Comparison of ENCODE assay signal across 36 cellular contexts in genomic region chr5:176176231-176176630, GRCh38.
"Had no signal": no experiment of that assay in that cellular context is flagged by ENCODE, and none has a peak within 500 bp of the region (broad histone marks: within the 10 kb centered on the region; RNA-seq: fewer than 3 reads in every experiment).

No MANE protein-coding gene starts in this region.

- H3K36me3 Mint-ChIP-seq: activated CD8-positive, alpha-beta memory T cell treated with anti-CD3 and anti-CD28 coated beads, Interleukin-2, amount 10 ng/mL, durations not matched to agents 7 days and 5 days had no signal

- H3K27ac ChIP-seq: brain microvascular endothelial cell, coronary artery, dorsolateral prefrontal cortex, WERI-Rb-1 had no signal

- H3K27me3 ChIP-seq: brain microvascular endothelial cell had no signal

- FAIRE-seq: astrocyte, bronchial epithelial cell, frontal cortex had no signal

- H3K27ac Mint-ChIP-seq: activated B cell treated with CpG ODN at 0.5 μM for 24 hours; activated CD8-positive, alpha-beta memory T cell treated with anti-CD3 and anti-CD28 coated beads, Interleukin-2, amount 10 ng/mL, durations not matched to agents 7 days and 5 days; activated CD8-positive, alpha-beta T cell treated with anti-CD3 and anti-CD28 coated beads for 36 hours; activated naive CD8-positive, alpha-beta T cell; activated T-helper 1 cell treated with anti-CD3 and anti-CD28 coated beads, Interleukin-12 subunit alpha, Interleukin-12 subunit beta, Interleukin-2, Interleukin-4 antibody, amounts not matched to agents 30 ng/mL and 10 ng/mL and 1 ng/mL, durations not matched to agents 14 hours and 24 hours and 36 hours; activated T-helper 2 cell treated with anti-CD3 and anti-CD28 coated beads, Interferon-gamma antibody, Interleukin-2, Interleukin-4, amounts not matched to agents 10 μg/mL and 5 μg/mL and 100 μg/mL, durations not matched to agents 14 hours and 24 hours and 36 hours; dendritic cell treated with granulocyte-macrophage colony-stimulating factor and Interleukin-4, amounts not matched to agents 40 ng/mL and 50 ng/mL, for 4 days; endodermal cell; T-helper 17 cell; T-helper 2 cell treated with Interferon-gamma antibody and Interleukin-4, amounts not matched to agents 5 μg/mL and 100 μg/mL, for 36 hours had no signal

- H3K4me3 ChIP-seq: coronary artery, dorsolateral prefrontal cortex had no signal

- H3K9me3 Mint-ChIP-seq: activated CD8-positive, alpha-beta T cell treated with anti-CD3 and anti-CD28 coated beads for 36 hours; activated T-helper 1 cell treated with anti-CD3 and anti-CD28 coated beads, Interleukin-12 subunit alpha, Interleukin-12 subunit beta, Interleukin-2, Interleukin-4 antibody, amounts not matched to agents 30 ng/mL and 10 ng/mL and 1 ng/mL, durations not matched to agents 14 hours and 24 hours and 36 hours; activated T-helper 2 cell treated with anti-CD3 and anti-CD28 coated beads, Interferon-gamma antibody, Interleukin-2, Interleukin-4, amounts not matched to agents 10 μg/mL and 5 μg/mL and 100 μg/mL, durations not matched to agents 14 hours and 24 hours and 36 hours; dendritic cell treated with granulocyte-macrophage colony-stimulating factor and Interleukin-4, amounts not matched to agents 40 ng/mL and 50 ng/mL, for 4 days; T-helper 2 cell treated with Interferon-gamma antibody and Interleukin-4, amounts not matched to agents 5 μg/mL and 100 μg/mL, for 36 hours had no signal

- H3K4me3 Mint-ChIP-seq: activated B cell treated with CpG ODN at 0.5 μM for 24 hours; activated CD8-positive, alpha-beta memory T cell treated with anti-CD3 and anti-CD28 coated beads, Interleukin-2, amount 10 ng/mL, durations not matched to agents 7 days and 5 days; activated CD8-positive, alpha-beta T cell treated with anti-CD3 and anti-CD28 coated beads for 36 hours; activated naive CD8-positive, alpha-beta T cell; activated T-helper 1 cell treated with anti-CD3 and anti-CD28 coated beads, Interleukin-12 subunit alpha, Interleukin-12 subunit beta, Interleukin-2, Interleukin-4 antibody, amounts not matched to agents 30 ng/mL and 10 ng/mL and 1 ng/mL, durations not matched to agents 14 hours and 24 hours and 36 hours; central memory CD8-positive, alpha-beta T cell; dendritic cell treated with granulocyte-macrophage colony-stimulating factor and Interleukin-4, amounts not matched to agents 40 ng/mL and 50 ng/mL, for 4 days; endodermal cell; T-helper 17 cell; T-helper 2 cell treated with Interferon-gamma antibody and Interleukin-4, amounts not matched to agents 5 μg/mL and 100 μg/mL, for 36 hours had no signal

- H3K36me3 ChIP-seq: brain microvascular endothelial cell, WERI-Rb-1 had no signal

- DNase-seq: activated B cell treated with CpG ODN at 0.5 μM for 24 hours; activated CD4-positive, alpha-beta T cell treated with anti-CD3 and anti-CD28 coated beads for 48 hours; activated CD4-positive, alpha-beta T cell treated with anti-CD3 and anti-CD28 coated beads, Interleukin-2, amount 50 U/mL, for 1 hour; activated CD4-positive, alpha-beta T cell treated with anti-CD3 and anti-CD28 coated beads, Interleukin-2, amount 50 U/mL, for 48 hours; activated CD8-positive, alpha-beta memory T cell treated with anti-CD3 and anti-CD28 coated beads, Interleukin-2, amount 50 U/mL, for 4 hours; activated CD8-positive, alpha-beta T cell treated with anti-CD3 and anti-CD28 coated beads for 36 hours; activated gamma-delta T cell treated with Interleukin-2 at 50 U/mL for 16 hours; activated naive CD4-positive, alpha-beta T cell treated with anti-CD3 and anti-CD28 coated beads, Interleukin-2, amount 50 U/mL, for 16 hours; activated naive CD4-positive, alpha-beta T cell treated with Interleukin-2 at 50 U/mL for 16 hours; activated T-cell treated with anti-CD3 and anti-CD28 coated beads, Interleukin-2, amount 50 U/mL, for 1 hour; activated T-cell treated with anti-CD3 and anti-CD28 coated beads, Interleukin-2, amount 50 U/mL, for 48 hours; amniotic stem cell; anterior cingulate cortex; brain microvascular endothelial cell; dorsolateral prefrontal cortex; effector memory CD4-positive, alpha-beta T cell; foreskin fibroblast; head of caudate nucleus; T-helper 1 cell; T-helper 17 cell; T1000; WERI-Rb-1 had no signal

- ATAC-seq: activated CD4-positive, CD25-positive, alpha-beta regulatory T cell treated with anti-CD3 and anti-CD28 coated beads, Interleukin-2, amount 50 U/mL, for 24 hours; activated CD8-positive, alpha-beta memory T cell treated with anti-CD3 and anti-CD28 coated beads, Interleukin-2, amount 10 ng/mL, durations not matched to agents 7 days and 5 days; activated CD8-positive, alpha-beta T cell treated with anti-CD3 and anti-CD28 coated beads for 36 hours; esophagus mucosa; T-helper 17 cell had no signal

- H3K4me1 Mint-ChIP-seq: activated B cell treated with CpG ODN at 0.5 μM for 24 hours; activated CD8-positive, alpha-beta memory T cell treated with anti-CD3 and anti-CD28 coated beads, Interleukin-2, amount 10 ng/mL, durations not matched to agents 7 days and 5 days; central memory CD8-positive, alpha-beta T cell had no signal
